ENCODE assay signal across 8 cellular contexts in the genomic region with DNA sequence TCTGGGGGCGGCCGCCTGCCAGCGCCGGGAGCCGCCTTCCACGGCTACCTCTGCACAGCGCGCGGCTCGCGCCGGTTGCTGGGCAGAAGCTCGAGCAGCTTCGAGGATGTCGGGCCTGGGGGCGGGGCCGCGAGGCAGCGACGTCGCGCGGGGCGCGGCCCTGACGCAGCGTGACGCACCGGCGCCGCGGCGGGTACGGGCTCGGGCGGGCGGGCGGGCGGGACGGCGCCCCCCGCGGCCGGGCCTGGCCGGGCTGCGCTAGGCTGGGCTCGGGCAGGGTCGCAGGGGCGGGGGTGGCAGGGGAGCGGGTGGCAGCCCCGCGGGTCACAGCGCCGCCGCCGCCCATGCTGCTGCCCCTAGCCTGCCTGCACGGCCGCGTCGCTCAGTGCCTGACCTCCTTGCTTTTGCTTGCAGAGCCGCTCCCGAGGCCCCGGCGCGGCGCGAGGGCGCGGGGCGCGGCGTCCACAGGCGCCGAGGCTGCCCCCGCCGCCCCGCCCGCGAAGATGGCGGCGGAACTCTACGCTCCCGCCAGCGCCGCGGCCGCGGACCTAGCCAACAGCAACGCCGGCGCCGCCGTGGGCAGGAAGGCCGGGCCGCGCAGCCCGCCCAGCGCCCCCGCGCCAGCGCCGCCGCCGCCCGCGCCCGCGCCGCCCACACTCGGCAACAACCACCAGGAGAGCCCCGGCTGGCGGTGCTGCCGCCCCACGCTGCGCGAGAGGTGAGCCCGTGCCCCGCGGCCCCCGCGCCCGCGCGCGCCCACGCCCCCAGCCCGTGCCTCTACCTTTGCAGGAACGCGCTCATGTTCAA. TPM values are rescaled to one million over a fixed set of nuclear protein-coding genes. Genes with fewer than 3 reads are reported as not detected.
DNase-seq lines count a peak whose midpoint lies in the region; ATAC-seq and TF ChIP-seq lines count a peak whose summit lies in the region.

A gene (plus strand): TSS at position 166 of the 807 bp plus-strand sequence. CDS start 179 bp downstream, at position 345.

- peak within 1 kb of the TSS; percentile 77 for H2AK9ac ChIP-seq in IMR-90 (replicated peaks; ENCODE audit: low read depth, low read length, poor library complexity)

- 0 out of 2 replicates have a peak, but pooled peaks have one; percentile 10 for TF ChIP-seq CTCF in IMR-90 (conservative IDR thresholded peaks at IDR 0.05; ENCODE audit: low read depth, low read length)
- TF ChIP-seq CTCF in subcutaneous adipose tissue (IDR thresholded peaks at IDR 0.05; ENCODE audit: low read depth) = no peak

- BruUV-seq in IMR-90 (replicated peaks; lab: Mats Ljungman, UMichigan) = no TSS peak

- H2BK15ac ChIP-seq in IMR-90 (ENCODE audit: low read depth, low read length) (no peak within 1 kb of the TSS), neuronal stem cell (ENCODE audit: low read length) (peak within 1 kb of the TSS; percentile 3)

- peak within 1 kb of the TSS; percentile 96 for H3K4me2 ChIP-seq in IMR-90 (ENCODE audit: low read depth, low read length)
- peak within 1 kb of the TSS; percentile 96 for H3K4me2 ChIP-seq in neuronal stem cell (ENCODE audit: insufficient read depth, low read length, poor library complexity, severe bottlenecking)

- H3K9me3 ChIP-seq in IMR-90 (ENCODE audit: control insufficient read depth, insufficient read depth, low read length) (no peaks in the 10 kb centered on the region), neuronal stem cell (replicated peaks in 1 of 2; ENCODE audit: control insufficient read depth in 2 of 2, insufficient read depth in 1 of 2, low read depth in 1 of 2, low read length in 2 of 2) (no peaks in the 10 kb centered on the region)

- dilution Hi-C loops in IMR-90 (cut with HindIII; ENCODE audit: low sequenced_read_pairs, unreplicated experiment) = no loop called here

- H3K79me1 ChIP-seq in IMR-90 (ENCODE audit: low read depth in 1 of 2, low read length in 2 of 2) (peaks cover 47 to 72% of the 10 kb centered on the region in 2 experiments), neuronal stem cell (ENCODE audit: low read depth, low read length) (peaks cover 10% of the 10 kb centered on the region)

- H2AFZ ChIP-seq in IMR-90 (replicated peaks; ENCODE audit: low read length, poor library complexity) (peak within 1 kb of the TSS; percentile 94), neuronal stem cell (ENCODE audit: low read length) (peak within 1 kb of the TSS; percentile 74)

- H4K8ac ChIP-seq in IMR-90 (ENCODE audit: low read depth in 2 of 2, low read length in 2 of 2) (peak within 1 kb of the TSS; percentile 59 to 73; a peak in 2 of 4 replicates), neuronal stem cell (ENCODE audit: low read depth, low read length) (peak within 1 kb of the TSS; percentile 76)

- in situ Hi-C loops in IMR-90 (cut with MboI; ENCODE audit: low sequenced_read_pairs) = no loop called here

- H4K20me1 ChIP-seq in IMR-90 (ENCODE audit: insufficient read depth, low read length) = peaks cover 10% of the 10 kb centered on the region

- TF ChIP-seq RAD21 in IMR-90 (IDR thresholded peaks at IDR 0.05; ENCODE audit: low read length) = no peak

- H3K9ac ChIP-seq in IMR-90 (ENCODE audit: low read depth, low read length) = peak within 1 kb of the TSS; percentile 80
- H3K9ac ChIP-seq in neuronal stem cell (ENCODE audit: low read depth, low read length, poor library complexity) = peak within 1 kb of the TSS; percentile 96

- H3K27me3 ChIP-seq in IMR-90 (ENCODE audit: control insufficient read depth, insufficient read depth, low read length) = no peaks in the 10 kb centered on the region
- H3K27me3 ChIP-seq in neuronal stem cell (ENCODE audit: control insufficient read depth in 3 of 3, insufficient read depth in 3 of 3, low read depth in 1 of 3, low read length in 3 of 3) = no peaks in the 10 kb centered on the region

- H3K4me3 ChIP-seq in IMR-90 (ENCODE audit: insufficient read depth, low read depth, low read length) (peak within 1 kb of the TSS; percentile 89), neuronal stem cell (ENCODE audit: low read length in 2 of 2) (peak within 1 kb of the TSS; percentile 34 to 87)

- POLR2A ChIA-PET in IMR-90 (lab: Charles Lee; ENCODE audit: unreplicated experiment) = no interaction called here

- no peak within 1 kb of the TSS for H2BK20ac ChIP-seq in IMR-90 (ENCODE audit: low read depth, low read length)

- no peak within 1 kb of the TSS for H3K18ac ChIP-seq in IMR-90 (ENCODE audit: low read depth, low read length)
- peak within 1 kb of the TSS; percentile 99 for H3K18ac ChIP-seq in neuronal stem cell (ENCODE audit: low read length)

- intact Hi-C loops in IMR-90 (cut with micrococcal nuclease) = no loop called here

- peak within 1 kb of the TSS; percentile 64 for H2AK5ac ChIP-seq in IMR-90 (ENCODE audit: low read depth, low read length)
- peak within 1 kb of the TSS; percentile 90 for H2AK5ac ChIP-seq in neuronal stem cell (ENCODE audit: low read depth, low read length)

- H3K4ac ChIP-seq in IMR-90 (ENCODE audit: low read depth, low read length) (peak within 1 kb of the TSS; percentile 74), neuronal stem cell (ENCODE audit: low read length) (peak within 1 kb of the TSS; percentile 84)

- H3K23ac ChIP-seq in IMR-90 (ENCODE audit: low read depth, low read length) (peak within 1 kb of the TSS; percentile 82), neuronal stem cell (ENCODE audit: low read depth, low read length, poor library complexity) (peak within 1 kb of the TSS; percentile 87)

- peak within 1 kb of the TSS; percentile 68 for H3K14ac ChIP-seq in IMR-90 (replicated peaks; ENCODE audit: low read depth, low read length)
- H3K14ac ChIP-seq in neuronal stem cell (ENCODE audit: low read length) = peak within 1 kb of the TSS; percentile 100

- peak within 1 kb of the TSS; percentile 39; the same call in 1 of the 2 replicates for H4K5ac ChIP-seq in IMR-90 (ENCODE audit: low read depth, low read length)

- CTCF ChIA-PET in IMR-90 (lab: Yijun Ruan, JAX) = interaction anchor here (0.5 kb wide), 1 partner anchor 428 kb away, joined by 3 read pairs; no protein-coding TSS in a partner anchor

- H3K4me1 ChIP-seq in IMR-90 (ENCODE audit: control insufficient read depth, insufficient read depth, low read length) (peaks cover 7% of the 10 kb centered on the region; the same call in 1 of the 2 replicates), neuronal stem cell (ENCODE audit: control insufficient read depth in 2 of 2, insufficient read depth in 1 of 2, low read depth in 1 of 2, low read length in 2 of 2) (peaks cover 0 to 7% of the 10 kb centered on the region in 2 donors)

- H3K27ac ChIP-seq in IMR-90 (ENCODE audit: insufficient read depth, low read length) = peak within 1 kb of the TSS; percentile 79
- H3K27ac ChIP-seq in neuronal stem cell (replicated peaks; ENCODE audit: low read length) = no peak within 1 kb of the TSS

- peak within 1 kb of the TSS; percentile 72 for H2BK5ac ChIP-seq in IMR-90 (ENCODE audit: low read depth, low read length, poor library complexity, severe bottlenecking)
- H2BK5ac ChIP-seq in neuronal stem cell (ENCODE audit: low read length) = peak within 1 kb of the TSS; percentile 77

- peaks cover 15% of the 10 kb centered on the region; the same call in 1 of the 2 replicates for H3K9me1 ChIP-seq in IMR-90 (ENCODE audit: insufficient read depth, low read length)

- peak within 1 kb of the TSS; percentile 14 for H2BK12ac ChIP-seq in neuronal stem cell (ENCODE audit: low read length)

- TF ChIP-seq POLR2A in IMR-90 (IDR thresholded peaks at IDR 0.05; ENCODE audit: low read depth, low read length) = no peak; the same call in 1 of the 2 replicates

- H3K36me3 ChIP-seq in IMR-90 (ENCODE audit: control insufficient read depth, insufficient read depth, low read length) = peaks cover 40% of the 10 kb centered on the region
- peaks cover 16 to 61% of the 10 kb centered on the region in 2 donors for H3K36me3 ChIP-seq in neuronal stem cell (replicated peaks in 1 of 2; ENCODE audit: control insufficient read depth in 2 of 2, insufficient read depth in 2 of 2, low read length in 2 of 2)

- ATAC-seq in GM21528 (IDR thresholded peaks at IDR 0.05; ENCODE audit: low FRiP score, unreplicated experiment) (peak; percentile 72), IMR-90 (ENCODE audit: low read depth) (peak; percentile 92)

- H2BK120ac ChIP-seq in IMR-90 (ENCODE audit: low read depth, low read length) (0 out of 2 replicates have a peak within 1 kb of the TSS, but pooled peaks have one; percentile 6), neuronal stem cell (ENCODE audit: low read depth, low read length) (peak within 1 kb of the TSS; percentile 52)

- 0% methylated on average over 90 of the region's 129 CpGs; no CpG with 5 or more reads in 1 of the 2 experiments for WGBS in IMR-90 (ENCODE audit: extremely low coverage in 2 of 2, insufficient read length in 1 of 2), 2 experiments
- WGBS in neuronal stem cell (ENCODE audit: extremely low coverage in 2 of 2, insufficient read length in 2 of 2, insufficient replicate concordance in 1 of 2), 2 donors = no CpG with 5 or more reads among the region's 129 CpGs

- H4K91ac ChIP-seq in IMR-90 (ENCODE audit: insufficient read depth, low read depth, low read length) = peak within 1 kb of the TSS; percentile 35
- no peak within 1 kb of the TSS for H4K91ac ChIP-seq in neuronal stem cell (ENCODE audit: low read depth, low read length, poor library complexity)

- peak within 1 kb of the TSS; percentile 8 for H3K56ac ChIP-seq in IMR-90 (ENCODE audit: extremely low read depth, insufficient read depth, low read length)

- DNase-seq in DMS53 (lab: John Stamatoyannopoulos, UW) (peak; percentile 92), IMR-90 (peak; percentile 83), SHP77 (lab: John Stamatoyannopoulos, UW) (peak; percentile 79 to 84), activated gamma-delta T cell treated with Interleukin-2 at 50 U/mL for 16 hours (peak; percentile 84), foreskin melanocyte (peak; percentile 69), neuronal stem cell (ENCODE audit: low spot score) (peak; percentile 77)

TF ChIP-seq in IMR-90, 13 proteins besides CTCF, POLR2A, EP300 and RAD21 (continues in another document):
- TF ChIP-seq BHLHE40 (IDR thresholded peaks at IDR 0.05; ENCODE audit: low read depth, low read length) (peak; percentile 57; the same call in 1 of the 2 replicates), RFX5 (IDR thresholded peaks at IDR 0.05; ENCODE audit: low read depth, low read length) (peak; percentile 92), MAZ (IDR thresholded peaks at IDR 0.05; ENCODE audit: borderline replicate concordance, low read depth, low read length) (peak; percentile 76; the same call in 1 of the 2 replicates)

RNA-seq across cellular contexts. Expression of the gene that starts here (rescaled TPM):
- 31.4 and 43.9 TPM in 2 replicates for total RNA-seq in IMR-90 (2012; rRNA removed)
- polyA plus RNA-seq in IMR-90 (2012; rRNA removed) = 33.9 and 37.4 TPM in 2 replicates
- 41.8 and 43.5 TPM in 2 replicates for polyA plus RNA-seq in IMR-90 (2012; cell fraction: cytosol; rRNA removed)
- polyA plus RNA-seq in IMR-90 (2012; cell fraction: nucleus; rRNA removed; ENCODE audit: low replicate concordance) = 99.5 and 153 TPM in 2 replicates
- polyA plus RNA-seq in neuronal stem cell (2013, experiment 1 of 2) = 10.8 TPM
- polyA plus RNA-seq in neuronal stem cell (2013, experiment 2 of 2) = 10.4 TPM
- total RNA-seq in subcutaneous adipose tissue = 100 to 1,000 TPM in 2 of 4 donors, 10 to 100 TPM in 2; 55.4 to 229 (median 79.0) TPM
